Comparison of ENCODE assay signal across 20 cellular contexts in the genomic region with DNA sequence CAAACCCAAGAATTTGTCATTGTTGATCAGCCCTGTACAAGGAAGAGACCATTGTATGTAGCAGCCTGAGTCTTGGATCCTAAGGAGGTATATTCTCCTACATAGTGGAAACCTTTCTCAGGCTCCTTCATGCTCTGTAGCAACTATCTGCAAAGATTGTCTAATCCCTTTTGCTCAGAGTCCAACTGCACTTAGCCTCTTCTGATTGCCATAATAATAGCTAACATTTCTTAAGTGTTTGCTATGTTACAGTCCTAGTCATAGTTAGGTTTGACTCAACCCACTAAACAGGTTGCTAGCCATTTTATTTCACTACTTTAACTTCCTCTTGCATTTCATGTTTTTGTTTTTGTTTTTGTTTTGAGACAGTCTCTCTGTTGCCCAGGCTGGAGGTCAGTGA. TPM values are rescaled to one million over a fixed set of nuclear protein-coding genes. Genes with fewer than 3 reads are reported as not detected.
DNase-seq lines count a peak whose midpoint lies in the region; ATAC-seq, FAIRE-seq and TF ChIP-seq lines count a peak whose summit lies in the region.
"Had no signal": no experiment of that assay in that cellular context is flagged by ENCODE, and none has a peak within 500 bp of the region (broad histone marks: within the 10 kb centered on the region; RNA-seq: fewer than 3 reads in every experiment).

No MANE protein-coding gene starts in this region.

- POLR2A ChIA-PET in A549 (lab: Yijun Ruan, JAX), result no interaction called here

- CTCF ChIA-PET in A549 (lab: Yijun Ruan, JAX), result interaction anchor here (3.3 kb wide), 1 partner anchor 12 kb away, joined by 24 read pairs; no protein-coding TSS in a partner anchor

- no peak for TF ChIP-seq EP300 in A549 (IDR thresholded peaks at IDR 0.05)

- H3K27me3 ChIP-seq in lung (ENCODE audit: control insufficient read depth, insufficient read depth) (peaks cover 4% of the 10 kb centered on the region), neural progenitor cell (no peaks in the 10 kb centered on the region)
- H3K27me3 ChIP-seq: BE2C had no signal

- DNase-seq in A549 (ENCODE audit: low read depth in 1 of 2, low spot score in 1 of 2) (no peak), GM19239 (ENCODE audit: insufficient read length, low spot score) (no peak), epithelial cell of esophagus (ENCODE audit: low read depth) (peak; percentile 14), lung (ENCODE audit: low spot score) (no peak), neural progenitor cell (ENCODE audit: low spot score) (no peak)
- DNase-seq in activated CD4-positive, CD25-positive, alpha-beta regulatory T cell treated with anti-CD3 and anti-CD28 coated beads, Interleukin-2, amount 50 U/mL, for 72 hours, result no peak
- DNase-seq: ACHN; BE2C; C1 segment of cervical spinal cord; CD4-positive, alpha-beta T cell; DMS153; GDM1; GM23248; KBM-7 had no signal

- H3K9me3 ChIP-seq in A549, result no peaks in the 10 kb centered on the region
- no peaks in the 10 kb centered on the region for H3K9me3 ChIP-seq in lung (ENCODE audit: control insufficient read depth in 2 of 2, insufficient read depth in 1 of 2, low read length in 1 of 2)
- peaks cover 9% of the 10 kb centered on the region for H3K9me3 ChIP-seq in neural progenitor cell (ENCODE audit: low read depth)
- H3K9me3 ChIP-seq: BE2C, HAP-1 had no signal

- H3F3A ChIP-seq in neural progenitor cell (ENCODE audit: low read depth), result no peaks in the 10 kb centered on the region

- no peak for TF ChIP-seq POLR2A in A549 (IDR thresholded peaks at IDR 0.05; ENCODE audit: low read length)

- no peak overlapping the region; a peak in 1 of 6 replicates for H3K27ac ChIP-seq in A549
- H3K27ac ChIP-seq in lung (ENCODE audit: low read depth in 1 of 2, low read length in 1 of 2), result no peak overlapping the region
- H3K27ac ChIP-seq in neural progenitor cell, result no peak overlapping the region
- H3K27ac ChIP-seq: GM23248 had no signal

- H3K36me3 ChIP-seq in lung (ENCODE audit: control insufficient read depth in 2 of 2, insufficient read depth in 2 of 2, low read length in 2 of 2), result no peaks in the 10 kb centered on the region
- H3K36me3 ChIP-seq in neural progenitor cell, result peaks cover 3% of the 10 kb centered on the region
- H3K36me3 ChIP-seq: BE2C, HAP-1 had no signal

- no peak for TF ChIP-seq RAD21 in A549 (conservative IDR thresholded peaks at IDR 0.05 in 1 of 2, IDR thresholded peaks at IDR 0.05 in 1 of 2)

- H3K4me3 ChIP-seq in A549, result no peak overlapping the region
- no peak overlapping the region for H3K4me3 ChIP-seq in epithelial cell of esophagus (ENCODE audit: low read length)
- H3K4me3 ChIP-seq in lung, result no peak overlapping the region
- no peak overlapping the region for H3K4me3 ChIP-seq in neural progenitor cell
- H3K4me3 ChIP-seq: GM23248, HAP-1 had no signal

- H3K9ac ChIP-seq in neural progenitor cell, result no peak overlapping the region
- H3K9ac ChIP-seq: GM23248 had no signal

- H3K4me1 ChIP-seq in A549 (peaks cover 5% of the 10 kb centered on the region; the same call in 2 of the 3 replicates), lung (ENCODE audit: control insufficient read depth in 2 of 2, insufficient read depth in 2 of 2, low read length in 2 of 2) (no peaks in the 10 kb centered on the region), neural progenitor cell (no peaks in the 10 kb centered on the region)
- H3K4me1 ChIP-seq: BE2C, HAP-1 had no signal

- no peak overlapping the region for H3K27ac Mint-ChIP-seq in neural progenitor cell
- H3K27ac Mint-ChIP-seq: CD4-positive, alpha-beta T cell had no signal

- H4K20me1 ChIP-seq in neural progenitor cell (ENCODE audit: low read depth), result no peaks in the 10 kb centered on the region

- H2AFZ ChIP-seq in neural progenitor cell (replicated peaks), result no peak overlapping the region
- H2AFZ ChIP-seq: GM23248 had no signal

- no peaks in the 10 kb centered on the region for H3K79me2 ChIP-seq in neural progenitor cell (ENCODE audit: low read depth)

- H3K36me3 Mint-ChIP-seq in neural progenitor cell, result no peaks in the 10 kb centered on the region
- H3K36me3 Mint-ChIP-seq: IgD-negative memory B cell had no signal

- ATAC-seq in A549, result no peak
- ATAC-seq in lung (ENCODE audit: insufficient read depth, low FRiP score), result peak; percentile 53
- no peak for ATAC-seq in GM21528 (IDR thresholded peaks at IDR 0.05; ENCODE audit: low FRiP score, unreplicated experiment)
- ATAC-seq: HepG2 had no signal

- no peaks in the 10 kb centered on the region for H3K4me1 Mint-ChIP-seq in neural progenitor cell
- H3K4me1 Mint-ChIP-seq: IgD-negative memory B cell had no signal

- H3K4me2 ChIP-seq in A549 (no peak overlapping the region), neural progenitor cell (no peak overlapping the region)

- no peaks in the 10 kb centered on the region for H3K9me3 Mint-ChIP-seq in neural progenitor cell
- H3K9me3 Mint-ChIP-seq: CD4-positive, alpha-beta T cell; IgD-negative memory B cell had no signal

- H3K4me3 Mint-ChIP-seq in neural progenitor cell, result no peak overlapping the region
- H3K4me3 Mint-ChIP-seq: CD4-positive, alpha-beta T cell; IgD-negative memory B cell had no signal

- FAIRE-seq in A549 (lab: Jason Lieb, UNC) (peak; percentile 43), GM19239 (lab: Jason Lieb, UNC) (peak; percentile 76)
- FAIRE-seq: GM12892, GM18507, HepG2 had no signal

- no peaks in the 10 kb centered on the region for H3K27me3 Mint-ChIP-seq in neural progenitor cell (ENCODE audit: insufficient read depth, low read depth)
- H3K27me3 Mint-ChIP-seq: CD4-positive, alpha-beta T cell had no signal

- no peak for TF ChIP-seq CTCF in A549 (IDR thresholded peaks at IDR 0.05)
- no peak for TF ChIP-seq CTCF in epithelial cell of esophagus (IDR thresholded peaks at IDR 0.05; ENCODE audit: insufficient read depth, low read depth, low read length, missing control alignments)
- TF ChIP-seq CTCF in lung (IDR thresholded peaks at IDR 0.05; ENCODE audit: control extremely low read depth, extremely low read depth), result no peak
- no peak for TF ChIP-seq CTCF in neural progenitor cell (IDR thresholded peaks at IDR 0.05)

TF ChIP-seq in A549, 52 proteins besides CTCF, POLR2A, EP300 and RAD21 (continues in another document):
- TF ChIP-seq RFX5 (IDR thresholded peaks at IDR 0.05) (no peak), GATA3 (IDR thresholded peaks at IDR 0.05; ENCODE audit: borderline replicate concordance) (no peak), CHD2 (IDR thresholded peaks at IDR 0.05; ENCODE audit: low read length, partially characterized antibody) (no peak), ZNF302 (CRISPR knock-in tag; IDR thresholded peaks at IDR 0.05) (no peak), FOSB (CRISPR knock-in tag; IDR thresholded peaks at IDR 0.05) (no peak), BHLHE40 (IDR thresholded peaks at IDR 0.05; ENCODE audit: low read depth, low read length) (no peak), EHMT2 (IDR thresholded peaks at IDR 0.05; ENCODE audit: low read depth) (no peak), RARB (CRISPR knock-in tag; IDR thresholded peaks at IDR 0.05) (no peak), RNF2 (IDR thresholded peaks at IDR 0.05; ENCODE audit: borderline replicate concordance, low read depth) (no peak), JUNB (IDR thresholded peaks at IDR 0.05) (no peak), PHF8 (IDR thresholded peaks at IDR 0.05; ENCODE audit: borderline replicate concordance, low read depth) (no peak), TP53 (CRISPR knock-in tag; IDR thresholded peaks at IDR 0.05) (no peak)
- TF ChIP-seq, protein P1, sequence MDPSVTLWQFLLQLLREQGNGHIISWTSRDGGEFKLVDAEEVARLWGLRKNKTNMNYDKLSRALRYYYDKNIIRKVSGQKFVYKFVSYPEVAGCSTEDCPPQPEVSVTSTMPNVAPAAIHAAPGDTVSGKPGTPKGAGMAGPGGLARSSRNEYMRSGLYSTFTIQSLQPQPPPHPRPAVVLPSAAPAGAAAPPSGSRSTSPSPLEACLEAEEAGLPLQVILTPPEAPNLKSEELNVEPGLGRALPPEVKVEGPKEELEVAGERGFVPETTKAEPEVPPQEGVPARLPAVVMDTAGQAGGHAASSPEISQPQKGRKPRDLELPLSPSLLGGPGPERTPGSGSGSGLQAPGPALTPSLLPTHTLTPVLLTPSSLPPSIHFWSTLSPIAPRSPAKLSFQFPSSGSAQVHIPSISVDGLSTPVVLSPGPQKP (IDR thresholded peaks at IDR 0.05; ENCODE audit: low read depth, low read length), result no peak
- TF ChIP-seq, protein P2, sequence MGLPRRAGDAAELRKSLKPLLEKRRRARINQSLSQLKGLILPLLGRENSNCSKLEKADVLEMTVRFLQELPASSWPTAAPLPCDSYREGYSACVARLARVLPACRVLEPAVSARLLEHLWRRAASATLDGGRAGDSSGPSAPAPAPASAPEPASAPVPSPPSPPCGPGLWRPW (IDR thresholded peaks at IDR 0.05), result no peak
- TF ChIP-seq, protein P3, sequence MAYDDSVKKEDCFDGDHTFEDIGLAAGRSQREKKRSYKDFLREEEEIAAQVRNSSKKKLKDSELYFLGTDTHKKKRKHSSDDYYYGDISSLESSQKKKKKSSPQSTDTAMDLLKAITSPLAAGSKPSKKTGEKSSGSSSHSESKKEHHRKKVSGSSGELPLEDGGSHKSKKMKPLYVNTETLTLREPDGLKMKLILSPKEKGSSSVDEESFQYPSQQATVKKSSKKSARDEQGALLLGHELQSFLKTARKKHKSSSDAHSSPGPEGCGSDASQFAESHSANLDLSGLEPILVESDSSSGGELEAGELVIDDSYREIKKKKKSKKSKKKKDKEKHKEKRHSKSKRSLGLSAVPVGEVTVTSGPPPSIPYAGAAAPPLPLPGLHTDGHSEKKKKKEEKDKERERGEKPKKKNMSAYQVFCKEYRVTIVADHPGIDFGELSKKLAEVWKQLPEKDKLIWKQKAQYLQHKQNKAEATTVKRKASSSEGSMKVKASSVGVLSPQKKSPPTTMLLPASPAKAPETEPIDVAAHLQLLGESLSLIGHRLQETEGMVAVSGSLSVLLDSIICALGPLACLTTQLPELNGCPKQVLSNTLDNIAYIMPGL (CRISPR knock-in tag; IDR thresholded peaks at IDR 0.05; ENCODE audit: borderline replicate concordance), result no peak

RNA-seq across cellular contexts. Expression of a gene that starts 50.8 kb away (rescaled TPM):
- polyA plus RNA-seq in A549 (2011; rRNA removed), result 9.7 and 11.7 TPM in 2 replicates
- 5.5 and 9.1 TPM in 2 replicates for polyA plus RNA-seq in A549 (2012; cell fraction: cytosol; rRNA removed)
- polyA plus RNA-seq in A549 (2012; cell fraction: nucleus; rRNA removed), result 10.4 and 11.8 TPM in 2 replicates
- 17.9 to 22.3 TPM (median 19.2 TPM) in 3 replicates for polyA plus RNA-seq in A549 (2017; fragmentation: RNase III; extraction: RNeasy Plus Mini Kit Qiagen cat#74134 plus additional on column Dnase treatment)
- polyA minus RNA-seq in A549 (2011; rRNA and poly(A)+ RNA removed), result 9.9 and 10.6 TPM in 2 replicates
- total RNA-seq in lung, result 10 to 100 TPM; 12.1 to 13.4 TPM
- polyA plus RNA-seq in lung, result 1 to 10 TPM; 2.1 to 4.5 TPM
- 12.6 and 20.6 TPM in 2 replicates for total RNA-seq in neural progenitor cell (ENCODE audit: low replicate concordance)
- polyA plus RNA-seq: IgD-negative memory B cell had no signal
